19 cellular contexts compared by ENCODE assay signal in genomic region chr4:158315706-158316105, GRCh38.
A peak's percentile ranks its signal among the peaks of the same experiment; 100 is the strongest.
DNase-seq lines count a peak whose midpoint lies in the region; ATAC-seq, FAIRE-seq and TF ChIP-seq lines count a peak whose summit lies in the region.
"Had no signal": no experiment of that assay in that cellular context is flagged by ENCODE, and none has a peak within 500 bp of the region (broad histone marks: within the 10 kb centered on the region; RNA-seq: fewer than 3 reads in every experiment).

No MANE protein-coding gene starts in this region.

- intact Hi-C loops in ascending aorta (cut with DNase I): no loop called here

- no peaks in the 10 kb centered on the region for H3K9me3 ChIP-seq in ascending aorta
- H3K9me3 ChIP-seq: adrenal gland, right atrium auricular region had no signal

- H3K4me1 ChIP-seq in ascending aorta: peaks cover 0 to 25% of the 10 kb centered on the region in 2 donors
- H3K4me1 ChIP-seq: adrenal gland, right atrium auricular region had no signal

- peak overlapping the region; percentile 80 to 85 for H3K27ac ChIP-seq in ascending aorta

- no peak overlapping the region for H3K4me3 ChIP-seq in ascending aorta
- H3K4me3 ChIP-seq: adrenal gland, right atrium auricular region had no signal

- DNase-seq in GM03348 (ENCODE audit: low spot score): peak; percentile 58
- no peak for DNase-seq in ascending aorta (ENCODE audit: low spot score in 2 of 2)
- peak; percentile 70 for DNase-seq in fibroblast of the conjunctiva (ENCODE audit: low read depth)
- peak; percentile 82 for DNase-seq in stromal cell of bone marrow (ENCODE audit: low read depth)
- DNase-seq in NOMO-1 treated with dmso at 0.1 percent for 144 hours (lab: John Stamatoyannopoulos, UW; ENCODE audit: unreplicated experiment): no peak
- no peak for DNase-seq in HTR-8/SVneo (ENCODE audit: insufficient read length, low spot score)
- DNase-seq: adrenal gland; COR-L47; effector memory CD8-positive, alpha-beta T cell; H9; head of caudate nucleus; Karpas-422; NCI-H1694; NCI-H526 treated with DMSO at 0.1 percent for 48 hours; stimulated activated CD4-positive, alpha-beta T cell treated with anti-CD3 and anti-CD28 coated beads, Interleukin-4, amount 100 ng/mL, for 24 hours; T-helper 17 cell had no signal

- H3K27me3 ChIP-seq in ascending aorta: no peaks in the 10 kb centered on the region
- H3K27me3 ChIP-seq: adrenal gland, right atrium auricular region had no signal

- no peaks in the 10 kb centered on the region for H3K36me3 ChIP-seq in ascending aorta
- H3K36me3 ChIP-seq: adrenal gland, right atrium auricular region had no signal

- no peak for TF ChIP-seq CTCF in ascending aorta (IDR thresholded peaks at IDR 0.05)

- FAIRE-seq in HTR-8/SVneo (lab: Jason Lieb, UNC): no peak

- ATAC-seq in HG02798 (IDR thresholded peaks at IDR 0.05; ENCODE audit: poor library complexity, unreplicated experiment) (no peak), HG03196 (IDR thresholded peaks at IDR 0.05; ENCODE audit: unreplicated experiment) (no peak)
- ATAC-seq: effector memory CD8-positive, alpha-beta T cell; T-helper 17 cell had no signal

Comparison
In these comparisons a context has a peak if more than half of its experiments do, and no peak if none do; other contexts are left out.
1. DNase-seq: peak in GM03348 (single experiment), fibroblast of the conjunctiva (single experiment) and stromal cell of bone marrow (single experiment); none in ascending aorta (0 of 2), NOMO-1 treated with dmso at 0.1 percent for 144 hours (single experiment) and HTR-8/SVneo (single experiment).